In genomic region chr5:149271717-149272558, GRCh38 we compare ENCODE assay signal across 8 cellular contexts. TPM values are rescaled to one million over a fixed set of nuclear protein-coding genes. Genes with fewer than 3 reads are reported as not detected.
DNase-seq lines count a peak whose midpoint lies in the region; ATAC-seq and TF ChIP-seq lines count a peak whose summit lies in the region.

TSS of gene AFAP1L1 (plus strand) at chr5:149271859. CDS start at chr5:149271969, 110 bp downstream.

- H3K4me3 ChIP-seq in adrenal gland (peak within 1 kb of the TSS in 2 of 4 donors; percentile 42 to 67), neuronal stem cell (ENCODE audit: low read length in 2 of 2) (peak within 1 kb of the TSS; percentile 46 to 84)

- H3K4me1 ChIP-seq in adrenal gland (replicated peaks in 1 of 2) (no peaks in the 10 kb centered on the region), neuronal stem cell (ENCODE audit: control insufficient read depth in 2 of 2, insufficient read depth in 1 of 2, low read depth in 1 of 2, low read length in 2 of 2) (peaks cover 3% of the 10 kb centered on the region in 2 donors)

- H3K36me3 ChIP-seq in adrenal gland (replicated peaks in 1 of 2) (no peaks in the 10 kb centered on the region), neuronal stem cell (replicated peaks in 1 of 2; ENCODE audit: control insufficient read depth in 2 of 2, insufficient read depth in 2 of 2, low read length in 2 of 2) (no peaks in the 10 kb centered on the region)

- H3K4me2 ChIP-seq in neuronal stem cell (ENCODE audit: insufficient read depth, low read length, poor library complexity, severe bottlenecking), result peak within 1 kb of the TSS; percentile 87

- H3K79me1 ChIP-seq in neuronal stem cell (ENCODE audit: low read depth, low read length), result no peaks in the 10 kb centered on the region

- no peak within 1 kb of the TSS for H2AK5ac ChIP-seq in neuronal stem cell (ENCODE audit: low read depth, low read length)

- H2BK15ac ChIP-seq in neuronal stem cell (ENCODE audit: low read length), result peak within 1 kb of the TSS; percentile 63

- TF ChIP-seq POLR2A in adrenal gland (IDR thresholded peaks at IDR 0.05), result no peak

- H4K91ac ChIP-seq in neuronal stem cell (ENCODE audit: low read depth, low read length, poor library complexity), result no peak within 1 kb of the TSS

- H3K27me3 ChIP-seq in adrenal gland (peaks cover 21% of the 10 kb centered on the region), neuronal stem cell (ENCODE audit: control insufficient read depth in 3 of 3, insufficient read depth in 3 of 3, low read depth in 1 of 3, low read length in 3 of 3) (peaks cover 7 to 56% (median 31%) of the 10 kb centered on the region in 3 experiments)

- H3K18ac ChIP-seq in neuronal stem cell (ENCODE audit: low read length), result peak within 1 kb of the TSS; percentile 88

- no peak within 1 kb of the TSS for H2BK12ac ChIP-seq in neuronal stem cell (ENCODE audit: low read length)

- H3K27ac ChIP-seq in adrenal gland (peak within 1 kb of the TSS in 4 of 5 donors; percentile 20 to 81 (median 52)), neuronal stem cell (replicated peaks; ENCODE audit: low read length) (no peak within 1 kb of the TSS)

- no peak within 1 kb of the TSS for H2BK120ac ChIP-seq in neuronal stem cell (ENCODE audit: low read depth, low read length)

- peak; percentile 90 for ATAC-seq in Right ventricle myocardium superior (ENCODE audit: poor library complexity)
- ATAC-seq in HG02973 (IDR thresholded peaks at IDR 0.05; ENCODE audit: unreplicated experiment), result no peak

- H2AFZ ChIP-seq in neuronal stem cell (ENCODE audit: low read length), result peak within 1 kb of the TSS; percentile 95

- peaks cover 0 to 12% (median 0%) of the 10 kb centered on the region in 3 donors for H3K9me3 ChIP-seq in adrenal gland (replicated peaks in 1 of 3)
- peaks cover 2 to 5% of the 10 kb centered on the region in 2 donors for H3K9me3 ChIP-seq in neuronal stem cell (replicated peaks in 1 of 2; ENCODE audit: control insufficient read depth in 2 of 2, insufficient read depth in 1 of 2, low read depth in 1 of 2, low read length in 2 of 2)

- H3K14ac ChIP-seq in neuronal stem cell (ENCODE audit: low read length), result no peak within 1 kb of the TSS

- 0% methylated on average over 5 to 81 of the region's 81 CpGs for WGBS in adrenal gland, 4 donors
- no CpG with 5 or more reads among the region's 81 CpGs for WGBS in neuronal stem cell (ENCODE audit: extremely low coverage in 2 of 2, insufficient read length in 2 of 2, insufficient replicate concordance in 1 of 2), 2 donors

- no peak within 1 kb of the TSS for H3K4ac ChIP-seq in neuronal stem cell (ENCODE audit: low read length)

- H4K8ac ChIP-seq in neuronal stem cell (ENCODE audit: low read depth, low read length), result no peak within 1 kb of the TSS

- H3K9ac ChIP-seq in neuronal stem cell (ENCODE audit: low read depth, low read length, poor library complexity), result peak within 1 kb of the TSS; percentile 64

- H2BK5ac ChIP-seq in neuronal stem cell (ENCODE audit: low read length), result no peak within 1 kb of the TSS

- DNase-seq in NCI-H2196 (lab: John Stamatoyannopoulos, UW; ENCODE audit: unreplicated experiment) (peak; percentile 27), NCI-H2196 treated with DMSO at 0.1 percent for 48 hours (lab: John Stamatoyannopoulos, UW; ENCODE audit: unreplicated experiment) (no peak), NCI-H345 (lab: John Stamatoyannopoulos, UW) (peak; percentile 86), adrenal gland (peak; percentile 30 to 75 (median 46)), Right ventricle myocardium superior (peak; percentile 87), neuronal stem cell (ENCODE audit: low spot score) (peak; percentile 23), AML-193 (lab: John Stamatoyannopoulos, UW) (no peak)

- no peak within 1 kb of the TSS for H3K23ac ChIP-seq in neuronal stem cell (ENCODE audit: low read depth, low read length, poor library complexity)

- TF ChIP-seq CTCF in adrenal gland (IDR thresholded peaks at IDR 0.05), result no peak

- intact Hi-C loops in adrenal gland (cut with DNase I), result no loop called here
- intact Hi-C loops in Right ventricle myocardium superior (cut with DNase I), result no loop called here

RNA-seq across cellular contexts. Expression of gene AFAP1L1, which starts in this region (rescaled TPM):
- total RNA-seq in adrenal gland (10 to 100 TPM in 3 of 8 donors, 1 to 10 TPM in 5; 6.2 to 13.4 (median 9.7) TPM), Right ventricle myocardium superior (42.2 TPM)
- 10 to 100 TPM in 1 of 3 donors, 1 to 10 TPM in 2; 4.3 to 13.4 (median 5.2) TPM for polyA plus RNA-seq in adrenal gland
- 0.29 TPM for polyA plus RNA-seq in neuronal stem cell (2013, experiment 1 of 2)
- 0.19 TPM for polyA plus RNA-seq in neuronal stem cell (2013, experiment 2 of 2)

Comparison
In these comparisons a context has a peak if more than half of its experiments do, and no peak if none do; other contexts are left out.
1. DNase-seq: peak in NCI-H2196 (single experiment), NCI-H345 (single experiment), adrenal gland (7 of 7), Right ventricle myocardium superior (single experiment) and neuronal stem cell (single experiment); none in NCI-H2196 treated with DMSO at 0.1 percent for 48 hours (single experiment) and AML-193 (0 of 2).